Comparison of ENCODE assay signal across 12 cellular contexts in the genomic region with DNA sequence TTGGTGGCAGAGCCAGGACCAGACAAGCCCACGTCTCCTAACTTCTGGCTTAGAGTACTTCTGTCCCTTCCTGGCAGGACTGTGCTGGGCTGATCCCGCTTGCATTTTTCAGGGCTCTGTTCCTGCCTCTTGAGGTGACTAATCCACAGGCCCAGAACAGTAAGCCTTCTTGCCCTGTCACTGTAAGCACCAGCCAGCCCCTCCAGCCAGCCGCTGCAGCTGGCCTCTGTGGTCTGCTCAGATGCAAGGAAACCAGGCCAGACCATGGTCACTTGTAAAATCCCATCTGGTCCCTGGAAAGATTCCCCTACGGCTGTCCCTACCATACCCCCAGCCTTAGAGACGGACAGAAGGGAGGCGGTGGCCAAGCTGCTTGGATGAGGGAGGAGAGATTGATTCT.
A peak's percentile ranks its signal among the peaks of the same experiment; 100 is the strongest.
DNase-seq lines count a peak whose midpoint lies in the region; ATAC-seq and TF ChIP-seq lines count a peak whose summit lies in the region.
"Had no signal": no experiment of that assay in that cellular context is flagged by ENCODE, and none has a peak within 500 bp of the region (broad histone marks: within the 10 kb centered on the region; RNA-seq: fewer than 3 reads in every experiment).

No MANE protein-coding gene starts in this region.

- POLR2A ChIA-PET in AG04450 (lab: Yijun Ruan, JAX): no interaction called here

- peaks cover 2% of the 10 kb centered on the region for H4K20me1 ChIP-seq in fibroblast of lung (ENCODE audit: control insufficient read depth, extremely low read depth, insufficient read depth, low read length)

- no peaks in the 10 kb centered on the region for H3K27me3 ChIP-seq in AG04450 (ENCODE audit: control insufficient read depth, insufficient read depth, low read length)
- no peaks in the 10 kb centered on the region for H3K27me3 ChIP-seq in fibroblast of lung (ENCODE audit: control insufficient read depth, insufficient read depth, low read length)
- no peaks in the 10 kb centered on the region for H3K27me3 ChIP-seq in muscle layer of colon (ENCODE audit: control insufficient read depth in 1 of 2, insufficient read depth in 2 of 2, low read length in 2 of 2)
- H3K27me3 ChIP-seq: esophagus squamous epithelium had no signal

- DNase-seq in AG04450 (ENCODE audit: low read depth, low spot score): no peak
- DNase-seq in RPMI7951 (ENCODE audit: low read depth): peak; percentile 94
- peak; percentile 58 to 80 for DNase-seq in fibroblast of lung (ENCODE audit: low read depth in 2 of 2)
- DNase-seq in activated CD4-positive, alpha-beta T cell treated with anti-CD3 and anti-CD28 coated beads for 1 hour: no peak
- DNase-seq in NOMO-1 treated with dmso at 0.1 percent for 144 hours (lab: John Stamatoyannopoulos, UW; ENCODE audit: unreplicated experiment): no peak
- no peak for DNase-seq in NCI-H446 (lab: John Stamatoyannopoulos, UW)
- DNase-seq: cerebellar nuclear complex, esophagus squamous epithelium, NCI-H2107, T-helper 17 cell had no signal

- CTCF ChIA-PET in AG04450 (lab: Charles Lee): interaction anchor here (1.1 to 1.4 kb wide), 3 partner anchors 75 to 99 kb away, joined by 3 to 4 read pairs (median 3); no protein-coding TSS in a partner anchor

- no peak for TF ChIP-seq CTCF in AG04450 (IDR thresholded peaks at IDR 0.05; ENCODE audit: low read depth, low read length)
- no peak for TF ChIP-seq CTCF in fibroblast of lung (conservative IDR thresholded peaks at IDR 0.05 in 1 of 2, IDR thresholded peaks at IDR 0.05 in 1 of 2; ENCODE audit: low read depth in 1 of 2, low read length in 2 of 2)

- peaks cover 68% of the 10 kb centered on the region for H3K79me2 ChIP-seq in fibroblast of lung (ENCODE audit: control insufficient read depth, insufficient read depth, low read length)

- H3K4me1 ChIP-seq in fibroblast of lung (ENCODE audit: control insufficient read depth, extremely low read depth, insufficient read depth, low read length) (peaks cover 27% of the 10 kb centered on the region), muscle layer of colon (ENCODE audit: insufficient read depth, low read length) (peaks cover 47% of the 10 kb centered on the region)

- no peak for ATAC-seq in HG03442 (IDR thresholded peaks at IDR 0.05; ENCODE audit: unreplicated experiment)
- ATAC-seq: T-helper 17 cell had no signal

- H3K9ac ChIP-seq in fibroblast of lung (ENCODE audit: insufficient read depth, low read length): no peak overlapping the region
- H3K9ac ChIP-seq in muscle layer of colon (ENCODE audit: low read length): peak overlapping the region; percentile 4

- no peak overlapping the region for H3K4me3 ChIP-seq in AG04450 (ENCODE audit: low read depth, low read length)
- no peak overlapping the region for H3K4me3 ChIP-seq in fibroblast of lung (replicated peaks in 1 of 4; ENCODE audit: control extremely low read depth in 1 of 4, insufficient read depth in 1 of 4, low read depth in 3 of 4, low read length in 4 of 4)
- no peak overlapping the region for H3K4me3 ChIP-seq in muscle layer of colon (ENCODE audit: low read depth in 1 of 2, low read length in 2 of 2)
- H3K4me3 ChIP-seq: esophagus squamous epithelium had no signal

- peaks cover 2% of the 10 kb centered on the region for H3K36me3 ChIP-seq in fibroblast of lung (ENCODE audit: control insufficient read depth, insufficient read depth, low read length)
- H3K36me3 ChIP-seq in muscle layer of colon (ENCODE audit: insufficient read depth, low read length): no peaks in the 10 kb centered on the region
- H3K36me3 ChIP-seq: esophagus squamous epithelium had no signal

- peak overlapping the region; percentile 39 for H3K27ac ChIP-seq in AG04450 (ENCODE audit: low read depth, low read length)
- H3K27ac ChIP-seq in fibroblast of lung (ENCODE audit: insufficient read depth, low read length): no peak overlapping the region
- H3K27ac ChIP-seq in muscle layer of colon (ENCODE audit: low read depth, low read length): no peak overlapping the region

- peak overlapping the region; percentile 23 for H3K4me2 ChIP-seq in fibroblast of lung (ENCODE audit: extremely low read depth, insufficient read depth, low read length)

- no peak overlapping the region for H2AFZ ChIP-seq in fibroblast of lung (ENCODE audit: low read length)

- H3K9me3 ChIP-seq in AG04450 (ENCODE audit: control insufficient read depth, insufficient read depth, low read length) (no peaks in the 10 kb centered on the region), fibroblast of lung (ENCODE audit: control insufficient read depth, insufficient read depth, low read depth, low read length) (no peaks in the 10 kb centered on the region), muscle layer of colon (ENCODE audit: low read length) (no peaks in the 10 kb centered on the region)
- H3K9me3 ChIP-seq: esophagus squamous epithelium had no signal

Comparison
In these comparisons a context has a peak if more than half of its experiments do, and no peak if none do; other contexts are left out.
1. DNase-seq: peak in RPMI7951 (single experiment) and fibroblast of lung (2 of 2); none in AG04450 (single experiment), activated CD4-positive, alpha-beta T cell treated with anti-CD3 and anti-CD28 coated beads for 1 hour (single experiment), NOMO-1 treated with dmso at 0.1 percent for 144 hours (single experiment) and NCI-H446 (0 of 2).